In the genomic region with DNA sequence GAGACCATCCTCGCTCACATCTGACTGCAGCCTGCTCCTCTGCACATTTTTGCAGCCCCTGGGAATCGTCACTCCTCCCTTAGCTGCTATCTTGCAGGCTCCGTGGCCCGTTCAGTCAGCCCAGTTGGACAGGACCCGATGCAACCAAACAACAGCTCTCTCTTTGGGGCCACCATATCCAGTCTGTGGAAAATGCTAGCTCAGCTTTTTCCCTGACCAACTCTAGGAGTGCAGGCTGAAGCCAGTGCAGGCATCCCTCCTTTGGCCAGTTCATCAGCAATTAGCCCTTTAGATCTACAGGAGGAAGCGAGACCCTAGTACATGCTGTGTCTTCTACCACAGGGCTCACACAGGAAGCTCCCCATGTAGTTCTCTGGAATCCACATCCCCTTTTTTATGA, we compare ENCODE assay signal across 2 cellular contexts.
TF ChIP-seq lines count a peak whose summit lies in the region.

No MANE protein-coding gene starts in this region.

TF ChIP-seq in A549, 52 proteins besides CTCF, POLR2A, EP300 and RAD21:
- TF ChIP-seq, protein P1, sequence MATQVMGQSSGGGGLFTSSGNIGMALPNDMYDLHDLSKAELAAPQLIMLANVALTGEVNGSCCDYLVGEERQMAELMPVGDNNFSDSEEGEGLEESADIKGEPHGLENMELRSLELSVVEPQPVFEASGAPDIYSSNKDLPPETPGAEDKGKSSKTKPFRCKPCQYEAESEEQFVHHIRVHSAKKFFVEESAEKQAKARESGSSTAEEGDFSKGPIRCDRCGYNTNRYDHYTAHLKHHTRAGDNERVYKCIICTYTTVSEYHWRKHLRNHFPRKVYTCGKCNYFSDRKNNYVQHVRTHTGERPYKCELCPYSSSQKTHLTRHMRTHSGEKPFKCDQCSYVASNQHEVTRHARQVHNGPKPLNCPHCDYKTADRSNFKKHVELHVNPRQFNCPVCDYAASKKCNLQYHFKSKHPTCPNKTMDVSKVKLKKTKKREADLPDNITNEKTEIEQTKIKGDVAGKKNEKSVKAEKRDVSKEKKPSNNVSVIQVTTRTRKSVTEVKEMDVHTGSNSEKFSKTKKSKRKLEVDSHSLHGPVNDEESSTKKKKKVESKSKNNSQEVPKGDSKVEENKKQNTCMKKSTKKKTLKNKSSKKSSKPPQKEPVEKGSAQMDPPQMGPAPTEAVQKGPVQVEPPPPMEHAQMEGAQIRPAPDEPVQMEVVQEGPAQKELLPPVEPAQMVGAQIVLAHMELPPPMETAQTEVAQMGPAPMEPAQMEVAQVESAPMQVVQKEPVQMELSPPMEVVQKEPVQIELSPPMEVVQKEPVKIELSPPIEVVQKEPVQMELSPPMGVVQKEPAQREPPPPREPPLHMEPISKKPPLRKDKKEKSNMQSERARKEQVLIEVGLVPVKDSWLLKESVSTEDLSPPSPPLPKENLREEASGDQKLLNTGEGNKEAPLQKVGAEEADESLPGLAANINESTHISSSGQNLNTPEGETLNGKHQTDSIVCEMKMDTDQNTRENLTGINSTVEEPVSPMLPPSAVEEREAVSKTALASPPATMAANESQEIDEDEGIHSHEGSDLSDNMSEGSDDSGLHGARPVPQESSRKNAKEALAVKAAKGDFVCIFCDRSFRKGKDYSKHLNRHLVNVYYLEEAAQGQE (IDR thresholded peaks at IDR 0.05) = no peak
- TF ChIP-seq MAFK (IDR thresholded peaks at IDR 0.05; ENCODE audit: partially characterized antibody) = peak; percentile 86

TF ChIP-seq in K562, 482 proteins besides CTCF, POLR2A, EP300 and RAD21 (continued from another document):
- TF ChIP-seq, protein P2, sequence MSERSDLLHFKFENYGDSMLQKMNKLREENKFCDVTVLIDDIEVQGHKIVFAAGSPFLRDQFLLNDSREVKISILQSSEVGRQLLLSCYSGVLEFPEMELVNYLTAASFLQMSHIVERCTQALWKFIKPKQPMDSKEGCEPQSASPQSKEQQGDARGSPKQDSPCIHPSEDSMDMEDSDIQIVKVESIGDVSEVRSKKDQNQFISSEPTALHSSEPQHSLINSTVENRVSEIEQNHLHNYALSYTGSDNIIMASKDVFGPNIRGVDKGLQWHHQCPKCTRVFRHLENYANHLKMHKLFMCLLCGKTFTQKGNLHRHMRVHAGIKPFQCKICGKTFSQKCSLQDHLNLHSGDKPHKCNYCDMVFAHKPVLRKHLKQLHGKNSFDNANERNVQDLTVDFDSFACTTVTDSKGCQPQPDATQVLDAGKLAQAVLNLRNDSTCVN (CRISPR knock-in tag; IDR thresholded peaks at IDR 0.05) = no peak
- TF ChIP-seq, protein P3, sequence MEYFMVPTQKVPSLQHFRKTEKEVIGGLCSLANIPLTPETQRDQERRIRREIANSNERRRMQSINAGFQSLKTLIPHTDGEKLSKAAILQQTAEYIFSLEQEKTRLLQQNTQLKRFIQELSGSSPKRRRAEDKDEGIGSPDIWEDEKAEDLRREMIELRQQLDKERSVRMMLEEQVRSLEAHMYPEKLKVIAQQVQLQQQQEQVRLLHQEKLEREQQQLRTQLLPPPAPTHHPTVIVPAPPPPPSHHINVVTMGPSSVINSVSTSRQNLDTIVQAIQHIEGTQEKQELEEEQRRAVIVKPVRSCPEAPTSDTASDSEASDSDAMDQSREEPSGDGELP (CRISPR knock-in tag; IDR thresholded peaks at IDR 0.05; ENCODE audit: borderline replicate concordance) = no peak
- TF ChIP-seq MAFK (IDR thresholded peaks at IDR 0.05; ENCODE audit: low read length) = peak; percentile 78
- no peak for TF ChIP-seq CREB1 (IDR thresholded peaks at IDR 0.05)
- TF ChIP-seq CREB1 (CRISPR knock-in tag; IDR thresholded peaks at IDR 0.05) = no peak
- TF ChIP-seq MAFG (tag; conservative IDR thresholded peaks at IDR 0.05) = peak; percentile 80
- no peak for TF ChIP-seq ZNF347 (CRISPR knock-in tag; IDR thresholded peaks at IDR 0.05; ENCODE audit: low read depth)
- TF ChIP-seq, protein P4, sequence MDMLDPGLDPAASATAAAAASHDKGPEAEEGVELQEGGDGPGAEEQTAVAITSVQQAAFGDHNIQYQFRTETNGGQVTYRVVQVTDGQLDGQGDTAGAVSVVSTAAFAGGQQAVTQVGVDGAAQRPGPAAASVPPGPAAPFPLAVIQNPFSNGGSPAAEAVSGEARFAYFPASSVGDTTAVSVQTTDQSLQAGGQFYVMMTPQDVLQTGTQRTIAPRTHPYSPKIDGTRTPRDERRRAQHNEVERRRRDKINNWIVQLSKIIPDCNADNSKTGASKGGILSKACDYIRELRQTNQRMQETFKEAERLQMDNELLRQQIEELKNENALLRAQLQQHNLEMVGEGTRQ (CRISPR knock-in tag; IDR thresholded peaks at IDR 0.05) = no peak
- TF ChIP-seq FOXM1 (IDR thresholded peaks at IDR 0.05; ENCODE audit: low read depth) = no peak
- TF ChIP-seq FOXM1 (CRISPR knock-in tag; IDR thresholded peaks at IDR 0.05; ENCODE audit: low read depth) = no peak
- peak; percentile 88 for TF ChIP-seq C11orf30 (IDR thresholded peaks at IDR 0.05; ENCODE audit: low read depth)
- no peak for TF ChIP-seq RBM15 (IDR thresholded peaks at IDR 0.05; ENCODE audit: insufficient read depth, low read length)
